9 cellular contexts compared by ENCODE assay signal in the genomic region with DNA sequence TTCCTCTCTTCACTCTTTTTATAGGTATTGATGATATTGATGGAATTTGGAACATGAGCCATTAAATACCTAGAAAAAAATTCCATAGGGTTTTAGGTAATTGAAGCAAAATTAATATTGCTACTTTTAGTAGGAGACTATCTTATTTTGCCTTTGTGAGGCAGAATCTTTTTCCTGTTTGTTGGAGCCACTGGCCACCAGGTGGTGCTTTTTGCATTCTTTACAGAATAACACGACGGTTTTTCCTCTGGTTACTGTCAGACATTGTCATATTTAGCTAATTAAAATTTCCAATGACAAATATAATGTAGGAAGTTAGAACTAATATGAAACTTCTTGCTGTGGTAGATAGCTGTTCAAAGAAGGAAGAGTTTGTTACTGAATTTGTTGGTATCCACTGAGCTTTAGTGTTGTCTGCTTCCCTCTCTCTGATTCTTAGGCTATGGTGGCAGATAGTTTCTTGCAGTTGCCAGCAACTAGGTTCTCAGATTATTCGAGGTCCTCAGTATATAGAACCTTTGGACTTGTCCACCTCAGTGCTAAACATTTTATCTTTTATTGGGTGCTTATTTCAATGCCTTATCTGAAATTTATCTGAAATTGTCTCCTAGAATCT. TPM values are rescaled to one million over a fixed set of nuclear protein-coding genes. Genes with fewer than 3 reads are reported as not detected.
DNase-seq lines count a peak whose midpoint lies in the region; ATAC-seq and TF ChIP-seq lines count a peak whose summit lies in the region.
"Had no signal": no experiment of that assay in that cellular context is flagged by ENCODE, and none has a peak within 500 bp of the region (broad histone marks: within the 10 kb centered on the region; RNA-seq: fewer than 3 reads in every experiment).

No MANE protein-coding gene starts in this region.

- no peak overlapping the region for H3K9ac ChIP-seq in HCT116 (ENCODE audit: low read length)
- no peak overlapping the region for H3K9ac ChIP-seq in fibroblast of lung (ENCODE audit: insufficient read depth, low read length)

- H3K9me3 ChIP-seq in HCT116 (ENCODE audit: control insufficient read depth in 1 of 2, insufficient read depth in 1 of 2, low read depth in 1 of 2, low read length in 2 of 2) (no peaks in the 10 kb centered on the region), fibroblast of lung (ENCODE audit: control insufficient read depth, insufficient read depth, low read depth, low read length) (no peaks in the 10 kb centered on the region), osteoblast (ENCODE audit: low read depth, low read length) (no peaks in the 10 kb centered on the region)

- ATAC-seq in HCT116 (peak; percentile 71), GM19328 (IDR thresholded peaks at IDR 0.05; ENCODE audit: unreplicated experiment) (no peak)

- H3K36me3 ChIP-seq in HCT116 (ENCODE audit: control insufficient read depth in 1 of 2, insufficient read depth in 2 of 2, low read length in 2 of 2): peaks cover 5% of the 10 kb centered on the region in 2 experiments; a peak in 2 of 4 replicates
- H3K36me3 ChIP-seq in fibroblast of lung (ENCODE audit: control insufficient read depth, insufficient read depth, low read length): no peaks in the 10 kb centered on the region
- peaks cover 21% of the 10 kb centered on the region for H3K36me3 ChIP-seq in osteoblast (ENCODE audit: insufficient read depth, low read length)

- TF ChIP-seq CTCF in HCT116 (IDR thresholded peaks at IDR 0.05 in 2 of 3, conservative IDR thresholded peaks at IDR 0.05 in 1 of 3; ENCODE audit: borderline replicate concordance in 1 of 3, insufficient read depth in 1 of 3, low read depth in 2 of 3, low read length in 2 of 3): peak; percentile 57 to 87 (median 75); a peak in 5 of 6 replicates
- peak; percentile 74 to 78 for TF ChIP-seq CTCF in fibroblast of lung (conservative IDR thresholded peaks at IDR 0.05 in 1 of 2, IDR thresholded peaks at IDR 0.05 in 1 of 2; ENCODE audit: low read depth in 1 of 2, low read length in 2 of 2)
- TF ChIP-seq CTCF in osteoblast (IDR thresholded peaks at IDR 0.05; ENCODE audit: extremely low read depth, low read depth, low read length): peak; percentile 79

- H4K20me1 ChIP-seq in HCT116 (ENCODE audit: insufficient read depth) (0 out of 2 replicates have a peak, but pooled peaks cover 3% of the 10 kb centered on the region), fibroblast of lung (ENCODE audit: control insufficient read depth, extremely low read depth, insufficient read depth, low read length) (no peaks in the 10 kb centered on the region), osteoblast (ENCODE audit: insufficient read depth, low read length) (no peaks in the 10 kb centered on the region)

- H3K27ac ChIP-seq in HCT116 (ENCODE audit: low read depth, low read length) (no peak overlapping the region), fibroblast of lung (ENCODE audit: insufficient read depth, low read length) (no peak overlapping the region), osteoblast (ENCODE audit: low read depth, low read length) (no peak overlapping the region)
- H3K27ac ChIP-seq: epithelial cell of prostate had no signal

- intact Hi-C loops in HCT116 (cut with micrococcal nuclease): loop anchor here (2.0 to 5.0 kb wide), 2 partner anchors 66 to 117 kb away; no protein-coding TSS in a partner anchor

- H2AFZ ChIP-seq in HCT116 (ENCODE audit: low read depth, low read length, poor library complexity, severe bottlenecking) (no peak overlapping the region), fibroblast of lung (ENCODE audit: low read length) (no peak overlapping the region), osteoblast (ENCODE audit: low read length) (peak overlapping the region; percentile 53)

- CTCF ChIA-PET in HCT116 (lab: Charles Lee): interaction anchor here (0.6 to 2.1 kb wide), 10 partner anchors 12 to 484 kb away, joined by 3 to 15 read pairs (median 6); partner anchors contain the start of genes THAP2, TPH2 and ZFC3H1

- BruUV-seq in HCT116 (replicated peaks; lab: Mats Ljungman, UMichigan): no TSS peak

- RAD21 ChIA-PET in HCT116 (lab: Charles Lee; ENCODE audit: low non-redundant PET in 1 of 2, low total read pairs in 2 of 2, uncharacterized antibody in 2 of 2, unreplicated experiment in 2 of 2): interaction anchor here in 1 of 2 experiments (0.5 kb wide), 1 partner anchor 153 kb away, joined by 3 read pairs; no protein-coding TSS in a partner anchor

- TF ChIP-seq RAD21 in HCT116 (IDR thresholded peaks at IDR 0.05; ENCODE audit: low read depth): peak; percentile 69

- peaks cover 5% of the 10 kb centered on the region for H3K79me2 ChIP-seq in HCT116 (ENCODE audit: insufficient read depth, low read length)
- no peaks in the 10 kb centered on the region for H3K79me2 ChIP-seq in fibroblast of lung (ENCODE audit: control insufficient read depth, insufficient read depth, low read length)
- peaks cover 3% of the 10 kb centered on the region for H3K79me2 ChIP-seq in osteoblast (ENCODE audit: insufficient read depth, low read length)

- DNase-seq in NCI-H748 (lab: John Stamatoyannopoulos, UW; ENCODE audit: unreplicated experiment) (peak; percentile 48), NCI-H748 treated with DMSO at 0.1 percent for 48 hours (lab: John Stamatoyannopoulos, UW) (no peak), HCT116 (ENCODE audit: low read depth, low spot score) (peak; percentile 16), NCI-H226 (peak; percentile 12), activated T-cell treated with anti-CD3 and anti-CD28 coated beads for 24 hours (ENCODE audit: low read depth) (peak; percentile 4), fibroblast of lung (ENCODE audit: low read depth in 2 of 2) (peak; percentile 25 to 62), osteoblast (ENCODE audit: insufficient read length, low spot score, missing footprints) (peak; percentile 51)

- no peaks in the 10 kb centered on the region for H3K4me1 ChIP-seq in HCT116 (ENCODE audit: control insufficient read depth in 1 of 2, insufficient read depth in 2 of 2, low read length in 2 of 2)
- H3K4me1 ChIP-seq in fibroblast of lung (ENCODE audit: control insufficient read depth, extremely low read depth, insufficient read depth, low read length): no peaks in the 10 kb centered on the region
- no peaks in the 10 kb centered on the region for H3K4me1 ChIP-seq in osteoblast (ENCODE audit: insufficient read depth, low read length)

- H3K4me2 ChIP-seq in HCT116 (ENCODE audit: low read length): no peak overlapping the region
- H3K4me2 ChIP-seq in fibroblast of lung (ENCODE audit: extremely low read depth, insufficient read depth, low read length): no peak overlapping the region
- no peak overlapping the region for H3K4me2 ChIP-seq in osteoblast (ENCODE audit: insufficient read depth, low read length)

- POLR2A ChIA-PET in HCT116 (lab: Charles Lee): no interaction called here

- H3K27me3 ChIP-seq in HCT116 (ENCODE audit: insufficient read depth, low read length) (no peaks in the 10 kb centered on the region), fibroblast of lung (ENCODE audit: control insufficient read depth, insufficient read depth, low read length) (no peaks in the 10 kb centered on the region), osteoblast (ENCODE audit: insufficient read depth, low read length) (no peaks in the 10 kb centered on the region)

- no peak for TF ChIP-seq POLR2A in HCT116 (IDR thresholded peaks at IDR 0.05; ENCODE audit: borderline replicate concordance, extremely low read depth, insufficient read depth, insufficient read length)

- H3K9me2 ChIP-seq in HCT116 (ENCODE audit: insufficient read depth): no peaks in the 10 kb centered on the region

- H3K4me3 ChIP-seq in HCT116 (replicated peaks in 1 of 2; ENCODE audit: low read depth in 1 of 2, low read length in 2 of 2) (no peak overlapping the region), fibroblast of lung (replicated peaks in 1 of 4; ENCODE audit: control extremely low read depth in 1 of 4, insufficient read depth in 1 of 4, low read depth in 3 of 4, low read length in 4 of 4) (no peak overlapping the region), osteoblast (ENCODE audit: insufficient read depth, low read length) (no peak overlapping the region)

TF ChIP-seq in HCT116, 20 proteins besides CTCF, POLR2A, EP300 and RAD21 (continues in another document):
- TF ChIP-seq, protein P1, sequence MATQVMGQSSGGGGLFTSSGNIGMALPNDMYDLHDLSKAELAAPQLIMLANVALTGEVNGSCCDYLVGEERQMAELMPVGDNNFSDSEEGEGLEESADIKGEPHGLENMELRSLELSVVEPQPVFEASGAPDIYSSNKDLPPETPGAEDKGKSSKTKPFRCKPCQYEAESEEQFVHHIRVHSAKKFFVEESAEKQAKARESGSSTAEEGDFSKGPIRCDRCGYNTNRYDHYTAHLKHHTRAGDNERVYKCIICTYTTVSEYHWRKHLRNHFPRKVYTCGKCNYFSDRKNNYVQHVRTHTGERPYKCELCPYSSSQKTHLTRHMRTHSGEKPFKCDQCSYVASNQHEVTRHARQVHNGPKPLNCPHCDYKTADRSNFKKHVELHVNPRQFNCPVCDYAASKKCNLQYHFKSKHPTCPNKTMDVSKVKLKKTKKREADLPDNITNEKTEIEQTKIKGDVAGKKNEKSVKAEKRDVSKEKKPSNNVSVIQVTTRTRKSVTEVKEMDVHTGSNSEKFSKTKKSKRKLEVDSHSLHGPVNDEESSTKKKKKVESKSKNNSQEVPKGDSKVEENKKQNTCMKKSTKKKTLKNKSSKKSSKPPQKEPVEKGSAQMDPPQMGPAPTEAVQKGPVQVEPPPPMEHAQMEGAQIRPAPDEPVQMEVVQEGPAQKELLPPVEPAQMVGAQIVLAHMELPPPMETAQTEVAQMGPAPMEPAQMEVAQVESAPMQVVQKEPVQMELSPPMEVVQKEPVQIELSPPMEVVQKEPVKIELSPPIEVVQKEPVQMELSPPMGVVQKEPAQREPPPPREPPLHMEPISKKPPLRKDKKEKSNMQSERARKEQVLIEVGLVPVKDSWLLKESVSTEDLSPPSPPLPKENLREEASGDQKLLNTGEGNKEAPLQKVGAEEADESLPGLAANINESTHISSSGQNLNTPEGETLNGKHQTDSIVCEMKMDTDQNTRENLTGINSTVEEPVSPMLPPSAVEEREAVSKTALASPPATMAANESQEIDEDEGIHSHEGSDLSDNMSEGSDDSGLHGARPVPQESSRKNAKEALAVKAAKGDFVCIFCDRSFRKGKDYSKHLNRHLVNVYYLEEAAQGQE (IDR thresholded peaks at IDR 0.05; ENCODE audit: low read depth): no peak
- TF ChIP-seq CEBPB (IDR thresholded peaks at IDR 0.05; ENCODE audit: low read depth) (no peak), EGR1 (IDR thresholded peaks at IDR 0.05; ENCODE audit: low read depth) (no peak)

RNA-seq across cellular contexts. Expression of gene RAB21, which starts 25.7 kb away (rescaled TPM):
- total RNA-seq in HCT116 (2021; ENCODE audit: unreplicated experiment) (57.1 TPM), fibroblast of lung (9.0 and 11.4 TPM in 2 replicates), osteoblast (12.7 TPM in 2 replicates)
- polyA plus RNA-seq in HCT116 (2012): 20.0 and 22.2 TPM in 2 replicates
- polyA plus RNA-seq in fibroblast of lung: 27.4 and 29.7 TPM in 2 replicates
- 44.5 and 49.2 TPM in 2 replicates for polyA plus RNA-seq in fibroblast of lung (2012)
- polyA minus RNA-seq in fibroblast of lung (ENCODE audit: low replicate concordance): 1.8 and 7.3 TPM in 2 replicates

RNA-seq across cellular contexts. Expression of gene TBC1D15, which starts 59.2 kb away (rescaled TPM):
- total RNA-seq in HCT116 (2021; ENCODE audit: unreplicated experiment) (37.3 TPM), fibroblast of lung (28.8 and 31.4 TPM in 2 replicates), osteoblast (30.4 and 30.9 TPM in 2 replicates)
- 14.1 and 14.8 TPM in 2 replicates for polyA plus RNA-seq in HCT116 (2012)
- 40.4 and 45.2 TPM in 2 replicates for polyA plus RNA-seq in fibroblast of lung
- polyA plus RNA-seq in fibroblast of lung (2012): 24.8 and 26.8 TPM in 2 replicates
- polyA minus RNA-seq in fibroblast of lung (ENCODE audit: low replicate concordance): 0.31 and 4.0 TPM in 2 replicates
